In the genomic region with DNA sequence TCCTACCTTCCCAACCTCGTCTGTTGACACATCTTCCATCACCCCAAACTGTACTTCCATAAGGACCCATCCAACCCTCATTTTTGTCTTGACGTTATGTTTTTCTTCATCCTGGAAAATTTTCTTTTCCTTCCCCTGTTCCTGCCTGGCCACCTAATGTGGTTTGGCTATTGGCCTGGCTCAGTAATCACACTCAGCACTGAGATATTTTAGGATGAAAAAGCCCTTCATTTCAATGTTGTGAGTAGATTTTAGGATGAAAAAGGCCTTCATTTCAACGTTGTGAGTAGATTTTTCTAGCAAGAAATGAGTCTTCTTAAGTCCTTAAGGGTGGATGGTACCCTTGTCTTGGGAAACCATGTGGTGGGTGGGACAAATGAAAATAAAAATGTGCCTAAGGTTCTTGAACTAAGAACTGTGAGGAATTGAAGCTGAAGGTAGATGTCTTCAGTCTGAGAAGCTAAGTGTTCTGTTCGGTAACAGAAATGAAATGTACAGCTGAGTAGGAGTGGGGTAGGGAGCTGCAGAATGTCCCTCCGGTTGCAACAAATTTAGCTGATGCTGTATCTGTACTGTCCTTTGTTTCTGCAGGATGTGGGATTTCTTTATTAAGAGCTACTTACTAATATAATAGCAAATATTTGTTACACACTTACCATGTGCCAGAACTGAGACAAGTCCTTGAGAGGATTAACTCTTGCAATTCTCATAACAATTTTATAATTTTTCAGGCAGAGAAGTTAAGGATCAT, we compare ENCODE assay signal across 21 cellular contexts. TPM values are rescaled to one million over a fixed set of nuclear protein-coding genes. Genes with fewer than 3 reads are reported as not detected.
DNase-seq lines count a peak whose midpoint lies in the region; ATAC-seq and TF ChIP-seq lines count a peak whose summit lies in the region.
"Had no signal": no experiment of that assay in that cellular context is flagged by ENCODE, and none has a peak within 500 bp of the region (broad histone marks: within the 10 kb centered on the region; RNA-seq: fewer than 3 reads in every experiment).

No MANE protein-coding gene starts in this region.

- H3K36me3 ChIP-seq in smooth muscle cell (ENCODE audit: low read depth) (no peaks in the 10 kb centered on the region), tibial nerve (no peaks in the 10 kb centered on the region), ascending aorta (no peaks in the 10 kb centered on the region)
- H3K36me3 ChIP-seq: neutrophil had no signal

- H3K4me3 ChIP-seq in fibroblast of mammary gland (ENCODE audit: control insufficient read depth, low read depth, low read length) (no peak overlapping the region), smooth muscle cell (no peak overlapping the region), tibial nerve (no peak overlapping the region), ascending aorta (no peak overlapping the region)
- H3K4me3 ChIP-seq: K562, lung, psoas muscle, suprapubic skin had no signal

- peaks cover 33% of the 10 kb centered on the region for H3F3A ChIP-seq in smooth muscle cell (ENCODE audit: low read depth)

- H3K9ac ChIP-seq in smooth muscle cell (ENCODE audit: low read depth): no peak overlapping the region

- peaks cover 11% of the 10 kb centered on the region for H3K4me1 ChIP-seq in smooth muscle cell (ENCODE audit: low read depth)
- peaks cover 0 to 32% (median 16%) of the 10 kb centered on the region in 4 donors for H3K4me1 ChIP-seq in tibial nerve
- H3K4me1 ChIP-seq in ascending aorta: peaks cover 0 to 16% of the 10 kb centered on the region in 2 donors
- H3K4me1 ChIP-seq: Caco-2 had no signal

- no peaks in the 10 kb centered on the region for H3K79me2 ChIP-seq in smooth muscle cell (ENCODE audit: low read depth)

- H3K4me2 ChIP-seq in smooth muscle cell: no peak overlapping the region

- no peak for TF ChIP-seq CTCF in fibroblast of mammary gland (conservative IDR thresholded peaks at IDR 0.05; ENCODE audit: control insufficient read depth, insufficient read depth, low read depth, low read length)
- TF ChIP-seq CTCF in smooth muscle cell (IDR thresholded peaks at IDR 0.05; ENCODE audit: borderline replicate concordance, insufficient read depth, poor library complexity, severe bottlenecking): no peak
- TF ChIP-seq CTCF in tibial nerve (IDR thresholded peaks at IDR 0.05): no peak
- TF ChIP-seq CTCF in ascending aorta (IDR thresholded peaks at IDR 0.05): no peak

- no peaks in the 10 kb centered on the region for H3K9me3 ChIP-seq in smooth muscle cell (replicated peaks; ENCODE audit: low read depth)
- no peaks in the 10 kb centered on the region for H3K9me3 ChIP-seq in tibial nerve
- no peaks in the 10 kb centered on the region for H3K9me3 ChIP-seq in ascending aorta
- H3K9me3 ChIP-seq: Caco-2, neutrophil, psoas muscle, suprapubic skin had no signal

- intact Hi-C loops in ascending aorta (cut with DNase I): loop anchor here (10.0 kb wide), 2 partner anchors 878 to 1008 kb away; a partner anchor contains a TSS

- DNase-seq in EL (peak; percentile 43), RPMI7951 (ENCODE audit: low read depth) (peak; percentile 39), fibroblast of mammary gland (ENCODE audit: low read depth) (peak; percentile 69), smooth muscle cell (lab: John Stamatoyannopoulos, UW; ENCODE audit: unreplicated experiment) (no peak), tibial nerve (ENCODE audit: low spot score in 2 of 2) (no peak), ascending aorta (ENCODE audit: low spot score in 2 of 2) (no peak)
- DNase-seq: activated CD4-positive, CD25-positive, alpha-beta regulatory T cell treated with anti-CD3 and anti-CD28 coated beads, Interleukin-2, amount 50 U/mL, for 72 hours; activated CD8-positive, alpha-beta T cell treated with anti-CD3 and anti-CD28 coated beads, Interleukin-2, amount 10 ng/mL, durations not matched to agents 7 days and 5 days; activated T-cell treated with anti-CD3 and anti-CD28 coated beads, Interleukin-2, amount 50 U/mL, for 1 hour; amygdala; Caco-2; NCI-H1694; psoas muscle; SHP77 treated with DMSO at 0.1 percent for 48 hours had no signal

- WGBS in smooth muscle cell (ENCODE audit: low lambda C conversion rate): 80% methylated on average over 5 of the region's 5 CpGs
- WGBS in tibial nerve, 2 donors: 59 to 62% methylated on average over 5 of the region's 5 CpGs

- no peaks in the 10 kb centered on the region for H4K20me1 ChIP-seq in smooth muscle cell (ENCODE audit: low read depth)

- H2AFZ ChIP-seq in smooth muscle cell (ENCODE audit: low read depth): no peak overlapping the region

- TF ChIP-seq POLR2A in tibial nerve (IDR thresholded peaks at IDR 0.05): no peak

- no peak for TF ChIP-seq EP300 in tibial nerve (IDR thresholded peaks at IDR 0.05)

- H3K27ac ChIP-seq in smooth muscle cell (ENCODE audit: low read depth): peak overlapping the region; percentile 29
- H3K27ac ChIP-seq in tibial nerve: no peak overlapping the region
- H3K27ac ChIP-seq in ascending aorta: peak overlapping the region in 1 of 2 donors; percentile 23
- H3K27ac ChIP-seq: epithelial cell of prostate, neutrophil, suprapubic skin had no signal

- H3K27me3 ChIP-seq in smooth muscle cell (ENCODE audit: low read depth): no peaks in the 10 kb centered on the region
- H3K27me3 ChIP-seq in tibial nerve: no peaks in the 10 kb centered on the region
- no peaks in the 10 kb centered on the region for H3K27me3 ChIP-seq in ascending aorta
- H3K27me3 ChIP-seq: suprapubic skin had no signal

- no peak for ATAC-seq in HG03442 (IDR thresholded peaks at IDR 0.05; ENCODE audit: unreplicated experiment)
- ATAC-seq: activated CD8-positive, alpha-beta T cell treated with anti-CD3 and anti-CD28 coated beads, Interleukin-2, amount 10 ng/mL, durations not matched to agents 7 days and 5 days; K562; psoas muscle; stimulated activated memory B cell treated with anti-CD40 and anti-IgM and Interleukin-4, amounts not matched to agents 10 μg/mL and 1 μg/mL and 100 μg/mL, for 72 hours had no signal

RNA-seq across cellular contexts. Expression of a gene that starts 36.1 kb away (rescaled TPM):
- 29.4 and 53.9 TPM in 2 replicates for total RNA-seq in RPMI7951 (2014; rRNA removed; shearing (Covaris generic))
- 42.7 and 51.0 TPM in 2 replicates for total RNA-seq in smooth muscle cell
- polyA plus RNA-seq in smooth muscle cell: 37.9 and 44.9 TPM in 2 replicates
- 10 to 100 TPM; 11.8 to 36.5 (median 21.3) TPM for total RNA-seq in tibial nerve
- total RNA-seq in ascending aorta: 27.1 TPM

Comparison
In these comparisons a context has a peak if more than half of its experiments do, and no peak if none do; other contexts are left out.
1. DNase-seq: peak in EL (single experiment), RPMI7951 (single experiment) and fibroblast of mammary gland (single experiment); none in smooth muscle cell (single experiment), tibial nerve (0 of 2) and ascending aorta (0 of 2).